In the genomic region with DNA sequence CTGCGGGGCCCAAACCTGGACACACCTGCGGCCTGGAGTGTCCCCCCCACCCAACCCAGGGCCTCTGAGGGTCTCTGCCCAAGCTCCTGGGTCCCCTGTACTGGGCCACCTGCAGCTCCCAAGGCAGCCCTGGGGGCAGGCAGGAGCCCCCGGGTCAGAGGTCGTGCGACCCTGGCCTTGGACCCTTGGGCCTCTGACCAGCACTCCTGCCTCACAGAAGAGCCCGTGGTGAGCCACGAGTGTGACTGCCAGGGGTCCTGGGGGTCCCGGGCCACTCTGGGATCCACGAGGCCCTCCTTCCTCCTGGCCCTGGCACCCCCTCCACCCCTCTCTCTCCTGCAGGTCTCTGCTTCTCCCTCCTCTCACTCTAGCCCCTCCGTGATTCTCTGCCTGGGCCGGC, we compare ENCODE assay signal across 1 cellular context.
TF ChIP-seq lines count a peak whose summit lies in the region.

No MANE protein-coding gene starts in this region.

TF ChIP-seq in HepG2, 621 proteins besides CTCF, POLR2A, EP300 and RAD21:
- TF ChIP-seq, protein P1, sequence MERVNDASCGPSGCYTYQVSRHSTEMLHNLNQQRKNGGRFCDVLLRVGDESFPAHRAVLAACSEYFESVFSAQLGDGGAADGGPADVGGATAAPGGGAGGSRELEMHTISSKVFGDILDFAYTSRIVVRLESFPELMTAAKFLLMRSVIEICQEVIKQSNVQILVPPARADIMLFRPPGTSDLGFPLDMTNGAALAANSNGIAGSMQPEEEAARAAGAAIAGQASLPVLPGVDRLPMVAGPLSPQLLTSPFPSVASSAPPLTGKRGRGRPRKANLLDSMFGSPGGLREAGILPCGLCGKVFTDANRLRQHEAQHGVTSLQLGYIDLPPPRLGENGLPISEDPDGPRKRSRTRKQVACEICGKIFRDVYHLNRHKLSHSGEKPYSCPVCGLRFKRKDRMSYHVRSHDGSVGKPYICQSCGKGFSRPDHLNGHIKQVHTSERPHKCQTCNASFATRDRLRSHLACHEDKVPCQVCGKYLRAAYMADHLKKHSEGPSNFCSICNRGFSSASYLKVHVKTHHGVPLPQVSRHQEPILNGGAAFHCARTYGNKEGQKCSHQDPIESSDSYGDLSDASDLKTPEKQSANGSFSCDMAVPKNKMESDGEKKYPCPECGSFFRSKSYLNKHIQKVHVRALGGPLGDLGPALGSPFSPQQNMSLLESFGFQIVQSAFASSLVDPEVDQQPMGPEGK (CRISPR knock-in tag; IDR thresholded peaks at IDR 0.05) = peak; percentile 35; the same call in 1 of the 2 replicates
- TF ChIP-seq HDAC1 (CRISPR knock-in tag; IDR thresholded peaks at IDR 0.05) (no peak), NR2F6 (IDR thresholded peaks at IDR 0.05) (peak; percentile 39; the same call in 1 of the 2 replicates), NR2F6 (CRISPR knock-in tag; IDR thresholded peaks at IDR 0.05) (0 out of 2 replicates have a peak, but pooled peaks have one; percentile 53), UBTF (CRISPR knock-in tag; IDR thresholded peaks at IDR 0.05) (0 out of 2 replicates have a peak, but pooled peaks have one; percentile 26), NR2F1 (CRISPR knock-in tag; IDR thresholded peaks at IDR 0.05) (peak in 1 of 2 experiments; percentile 34; a peak in 1 of 4 replicates)
